16 cellular contexts compared by ENCODE assay signal in genomic region chr7:97844036-97844435, GRCh38. TPM values are rescaled to one million over a fixed set of nuclear protein-coding genes. Genes with fewer than 3 reads are reported as not detected.
A peak's percentile ranks its signal among the peaks of the same experiment; 100 is the strongest.
DNase-seq lines count a peak whose midpoint lies in the region; ATAC-seq, FAIRE-seq and TF ChIP-seq lines count a peak whose summit lies in the region.
"Had no signal": no experiment of that assay in that cellular context is flagged by ENCODE, and none has a peak within 500 bp of the region (broad histone marks: within the 10 kb centered on the region; RNA-seq: fewer than 3 reads in every experiment).

No MANE protein-coding gene starts in this region.

- peak; percentile 18 to 29 for DNase-seq in A549 (ENCODE audit: low read depth in 1 of 2, low spot score in 1 of 2)
- peak; percentile 42 for DNase-seq in GM23248
- peak; percentile 25 for DNase-seq in NCI-H748 treated with DMSO at 0.1 percent for 48 hours (lab: John Stamatoyannopoulos, UW)
- DNase-seq in mammary epithelial cell: no peak
- no peak for DNase-seq in effector memory CD4-positive, alpha-beta T cell
- DNase-seq in NAMALWA (ENCODE audit: low spot score): no peak
- no peak for DNase-seq in C1 segment of cervical spinal cord (lab: John Stamatoyannopoulos, UW)
- DNase-seq: activated CD8-positive, alpha-beta T cell treated with anti-CD3 and anti-CD28 coated beads for 36 hours; anterior cingulate cortex; DND-41; left ventricle myocardium superior; naive thymus-derived CD4-positive, alpha-beta T cell; NCI-H1105; NCI-H510A; psoas muscle had no signal

- CTCF ChIA-PET in A549 (lab: Yijun Ruan, JAX) (interaction anchor here (0.7 to 6.6 kb wide), 5 partner anchors 8 to 1949 kb away, joined by 3 to 43 read pairs (median 10); no protein-coding TSS in a partner anchor), mammary epithelial cell (lab: Charles Lee; ENCODE audit: low non-redundant PET) (no interaction called here)

- H3K36me3 ChIP-seq in GM23248 (ENCODE audit: low read depth): no peaks in the 10 kb centered on the region
- H3K36me3 ChIP-seq in mammary epithelial cell (ENCODE audit: insufficient read depth, low read length): no peaks in the 10 kb centered on the region
- no peaks in the 10 kb centered on the region for H3K36me3 ChIP-seq in effector memory CD4-positive, alpha-beta T cell (ENCODE audit: control insufficient read depth, insufficient read depth, low read length)

- H3K9me3 ChIP-seq in A549 (peaks cover 14% of the 10 kb centered on the region; the same call in 1 of the 3 replicates), GM23248 (ENCODE audit: low read depth) (no peaks in the 10 kb centered on the region), mammary epithelial cell (replicated peaks; ENCODE audit: insufficient read depth, low read length) (no peaks in the 10 kb centered on the region)
- H3K9me3 ChIP-seq in effector memory CD4-positive, alpha-beta T cell (ENCODE audit: control insufficient read depth, low read length): no peaks in the 10 kb centered on the region
- H3K9me3 ChIP-seq: psoas muscle had no signal

- TF ChIP-seq POLR2A in A549 (IDR thresholded peaks at IDR 0.05; ENCODE audit: low read length): no peak

- H3K27ac ChIP-seq in A549: no peak overlapping the region
- no peak overlapping the region for H3K27ac ChIP-seq in GM23248
- H3K27ac ChIP-seq in mammary epithelial cell (ENCODE audit: insufficient read depth, low read depth, low read length): no peak overlapping the region
- H3K27ac ChIP-seq in effector memory CD4-positive, alpha-beta T cell (ENCODE audit: insufficient read depth, low read length, poor library complexity, severe bottlenecking): no peak overlapping the region
- H3K27ac ChIP-seq: psoas muscle had no signal

- H3K9ac ChIP-seq in GM23248: no peak overlapping the region
- no peak overlapping the region for H3K9ac ChIP-seq in mammary epithelial cell (ENCODE audit: insufficient read depth, low read length)

- H3K4me2 ChIP-seq in A549 (no peak overlapping the region), GM23248 (ENCODE audit: unreplicated experiment) (no peak overlapping the region), mammary epithelial cell (ENCODE audit: insufficient read depth, low read depth, low read length) (no peak overlapping the region)

- TF ChIP-seq CTCF in A549 (IDR thresholded peaks at IDR 0.05): no peak
- peak; percentile 7 to 37 for TF ChIP-seq CTCF in mammary epithelial cell (conservative IDR thresholded peaks at IDR 0.05 in 1 of 2, IDR thresholded peaks at IDR 0.05 in 1 of 2; ENCODE audit: extremely low read depth in 1 of 2, insufficient read depth in 1 of 2, low read depth in 1 of 2, low read length in 2 of 2)

- 37% methylated on average over 3 of the region's 3 CpGs for WGBS in A549 (ENCODE audit: missing lambda C conversion rate)
- 43 to 45% methylated on average over 3 of the region's 3 CpGs for WGBS in GM23248 (ENCODE audit: low coverage in 1 of 2, low lambda C conversion rate in 2 of 2, missing lambda C conversion rate in 2 of 2), 2 experiments
- 45% methylated on average over 2 of the region's 3 CpGs for WGBS in mammary epithelial cell (ENCODE audit: low coverage, missing lambda C conversion rate)

- no TSS peak for BruUV-seq in mammary epithelial cell (replicated peaks; lab: Mats Ljungman, UMichigan)

- H3K79me2 ChIP-seq in GM23248 (ENCODE audit: insufficient read depth) (no peaks in the 10 kb centered on the region), mammary epithelial cell (ENCODE audit: insufficient read depth, low read length) (no peaks in the 10 kb centered on the region)

- POLR2A ChIA-PET in A549 (lab: Yijun Ruan, JAX): no interaction called here

- H3K9me2 ChIP-seq in GM23248 (ENCODE audit: insufficient read depth): no peaks in the 10 kb centered on the region

- ATAC-seq in A549: peak; percentile 45 to 71; a peak in 4 of 6 replicates
- no peak for ATAC-seq in HG02588 (IDR thresholded peaks at IDR 0.05; ENCODE audit: unreplicated experiment)
- ATAC-seq: activated CD8-positive, alpha-beta T cell treated with anti-CD3 and anti-CD28 coated beads for 36 hours; left ventricle myocardium superior; naive thymus-derived CD4-positive, alpha-beta T cell; psoas muscle had no signal

- no peaks in the 10 kb centered on the region; the same call in none of the 2 replicates for H3K27me3 ChIP-seq in GM23248 (replicated peaks; ENCODE audit: insufficient read depth)
- no peaks in the 10 kb centered on the region for H3K27me3 ChIP-seq in mammary epithelial cell (ENCODE audit: insufficient read depth, low read length)
- H3K27me3 ChIP-seq in effector memory CD4-positive, alpha-beta T cell (replicated peaks; ENCODE audit: control insufficient read depth, insufficient read depth, low read length, poor library complexity, severe bottlenecking): no peaks in the 10 kb centered on the region

- H3K4me1 ChIP-seq in A549 (no peaks in the 10 kb centered on the region), GM23248 (ENCODE audit: insufficient read depth) (no peaks in the 10 kb centered on the region), mammary epithelial cell (ENCODE audit: insufficient read depth, low read length) (no peaks in the 10 kb centered on the region)
- no peaks in the 10 kb centered on the region for H3K4me1 ChIP-seq in effector memory CD4-positive, alpha-beta T cell (ENCODE audit: control insufficient read depth, insufficient read depth, low read length, poor library complexity, severe bottlenecking)
- H3K4me1 ChIP-seq: psoas muscle had no signal

- no peak overlapping the region for H3K4me3 ChIP-seq in A549
- no peak overlapping the region for H3K4me3 ChIP-seq in GM23248
- H3K4me3 ChIP-seq in mammary epithelial cell (replicated peaks in 1 of 3; ENCODE audit: insufficient read depth in 1 of 3, low read depth in 2 of 3, low read length in 3 of 3): no peak overlapping the region
- H3K4me3 ChIP-seq in effector memory CD4-positive, alpha-beta T cell (ENCODE audit: insufficient read depth, low read depth, low read length, poor library complexity, severe bottlenecking): no peak overlapping the region
- H3K4me3 ChIP-seq: psoas muscle had no signal

- intact Hi-C loops in mammary epithelial cell (cut with micrococcal nuclease): no loop called here

- H2AFZ ChIP-seq in GM23248 (no peak overlapping the region), mammary epithelial cell (ENCODE audit: low read depth, low read length) (no peak overlapping the region)

- in situ Hi-C loops in GM23248 (cut with MboI): loop anchor here (25.0 kb wide), 2 partner anchors 707 to 1932 kb away; no protein-coding TSS in a partner anchor
- in situ Hi-C loops in mammary epithelial cell (cut with MboI; ENCODE audit: low sequenced_read_pairs in 2 of 2): loop anchor here in 1 of 2 donors (10.0 to 25.0 kb wide), 2 partner anchors 357 to 729 kb away; partner anchors contain the start of gene SDHAF3

- peak; percentile 54 for FAIRE-seq in A549 (lab: Jason Lieb, UNC)

- H4K20me1 ChIP-seq in GM23248 (ENCODE audit: insufficient read depth) (no peaks in the 10 kb centered on the region), mammary epithelial cell (ENCODE audit: insufficient read depth, low read length) (no peaks in the 10 kb centered on the region)

- dilution Hi-C loops in mammary epithelial cell (cut with HindIII; ENCODE audit: low sequenced_read_pairs): no loop called here

- no peaks in the 10 kb centered on the region for H3F3A ChIP-seq in GM23248 (ENCODE audit: insufficient read depth)

- no peak for TF ChIP-seq EP300 in A549 (IDR thresholded peaks at IDR 0.05)

- no peak for TF ChIP-seq RAD21 in A549 (conservative IDR thresholded peaks at IDR 0.05 in 1 of 2, IDR thresholded peaks at IDR 0.05 in 1 of 2)

TF ChIP-seq in A549, 52 proteins besides CTCF, POLR2A, EP300 and RAD21 (continues in another document):
- TF ChIP-seq SREBF2 (IDR thresholded peaks at IDR 0.05): no peak
- TF ChIP-seq HOXB5 (CRISPR knock-in tag; IDR thresholded peaks at IDR 0.05): no peak
- TF ChIP-seq ZSCAN20 (CRISPR knock-in tag; IDR thresholded peaks at IDR 0.05): no peak
- TF ChIP-seq CHD2 (IDR thresholded peaks at IDR 0.05; ENCODE audit: low read length, partially characterized antibody): no peak
- TF ChIP-seq REST (IDR thresholded peaks at IDR 0.05): no peak
- no peak for TF ChIP-seq EHF (CRISPR knock-in tag; IDR thresholded peaks at IDR 0.05)
- no peak for TF ChIP-seq HOXA7 (CRISPR knock-in tag; IDR thresholded peaks at IDR 0.05)

RNA-seq across cellular contexts. Expression of gene ASNS, which starts 28.2 kb away (rescaled TPM):
- 98.7 and 115 TPM in 2 replicates for polyA plus RNA-seq in A549 (2011; rRNA removed)
- 18.9 and 19.9 TPM in 2 replicates for polyA plus RNA-seq in A549 (2012; cell fraction: cytosol; rRNA removed)
- 44.3 and 45.5 TPM in 2 replicates for polyA plus RNA-seq in A549 (2012; cell fraction: nucleus; rRNA removed)
- polyA plus RNA-seq in A549 (2017; fragmentation: RNase III; extraction: RNeasy Plus Mini Kit Qiagen cat#74134 plus additional on column Dnase treatment): 55.9 to 73.7 TPM (median 55.9 TPM) in 3 replicates
- polyA minus RNA-seq in A549 (2011; rRNA and poly(A)+ RNA removed): 70.3 and 76.8 TPM in 2 replicates
- 103 and 107 TPM in 2 replicates for total RNA-seq in GM23248 (2014; rRNA removed; shearing (Covaris generic))
- polyA plus RNA-seq in GM23248 (2016; fragmentation: Nextera tagmentation; extraction: Ambion mirVana): 163 and 174 TPM in 2 replicates
- 100 to 1,000 TPM; 175 to 188 TPM for total RNA-seq in mammary epithelial cell
- polyA plus RNA-seq in mammary epithelial cell: 35.9 TPM
- polyA minus RNA-seq in mammary epithelial cell: 49.9 TPM

Comparison
In these comparisons a context has a peak if more than half of its experiments do, and no peak if none do; other contexts are left out.
1. DNase-seq: peak in A549 (2 of 2), GM23248 (single experiment) and NCI-H748 treated with DMSO at 0.1 percent for 48 hours (single experiment); none in mammary epithelial cell (single experiment), effector memory CD4-positive, alpha-beta T cell (0 of 3), NAMALWA (single experiment) and C1 segment of cervical spinal cord (0 of 14).